10 cellular contexts compared by ENCODE assay signal in the genomic region with DNA sequence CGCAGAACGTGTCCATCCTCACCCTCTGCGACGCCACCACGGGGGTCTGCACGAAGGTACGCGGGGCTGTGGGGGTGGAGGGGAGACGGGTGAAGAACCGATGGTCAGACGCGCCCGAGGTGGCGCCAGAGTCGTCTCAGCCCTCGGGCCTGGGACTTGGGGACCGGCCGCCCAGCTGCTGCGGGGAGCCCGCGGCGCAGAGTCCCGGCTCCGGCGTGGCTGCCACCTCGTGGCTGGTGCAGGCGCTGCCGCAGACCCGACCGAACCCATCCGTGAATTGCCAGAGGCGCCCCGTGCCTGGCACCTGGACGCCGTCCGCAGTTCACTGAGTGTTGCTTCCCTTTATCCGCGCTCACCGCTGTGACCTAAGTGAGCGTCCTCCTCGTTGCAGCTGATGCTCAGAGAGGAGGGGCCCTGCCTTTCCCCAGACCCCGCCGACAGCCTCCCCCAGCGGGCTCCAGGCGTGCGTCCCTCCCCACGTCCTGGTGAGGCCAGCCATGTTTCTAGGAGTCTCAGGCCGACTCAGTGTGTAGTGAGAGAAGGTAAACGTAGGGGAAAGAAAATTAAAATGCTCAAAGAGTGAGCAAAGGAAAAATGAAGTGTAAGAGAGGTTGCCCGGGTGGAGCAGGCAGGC.
A peak's percentile ranks its signal among the peaks of the same experiment; 100 is the strongest.
DNase-seq lines count a peak whose midpoint lies in the region; ATAC-seq, FAIRE-seq and TF ChIP-seq lines count a peak whose summit lies in the region.
"Had no signal": no experiment of that assay in that cellular context is flagged by ENCODE, and none has a peak within 500 bp of the region (broad histone marks: within the 10 kb centered on the region; RNA-seq: fewer than 3 reads in every experiment).

No MANE protein-coding gene starts in this region.

- peak; percentile 11 to 35 for DNase-seq in T47D (ENCODE audit: low read depth in 1 of 2, low spot score in 1 of 2)
- DNase-seq in MCF 10A (ENCODE audit: unreplicated experiment) = no peak
- no peak for DNase-seq in RWPE2 (ENCODE audit: low spot score)
- peak; percentile 75 for DNase-seq in kidney
- DNase-seq in thyroid gland = peak; percentile 32 to 42
- no peak for DNase-seq in putamen (ENCODE audit: low spot score)
- no peak for DNase-seq in NCI-H1105 (lab: John Stamatoyannopoulos, UW)
- DNase-seq in activated CD4-positive, CD25-positive, alpha-beta regulatory T cell (lab: John Stamatoyannopoulos, UW) = no peak

- H3K36me3 ChIP-seq in RWPE2 (ENCODE audit: low read depth) = no peaks in the 10 kb centered on the region
- no peaks in the 10 kb centered on the region for H3K36me3 ChIP-seq in kidney (ENCODE audit: control insufficient read depth in 1 of 2, insufficient read depth in 2 of 2, low read length in 2 of 2)
- H3K36me3 ChIP-seq in thyroid gland = peaks cover 0 to 5% of the 10 kb centered on the region in 2 donors

- H3K9me3 ChIP-seq in RWPE2 (ENCODE audit: severe bottlenecking) (no peaks in the 10 kb centered on the region), kidney (ENCODE audit: control insufficient read depth in 1 of 2, low read length in 2 of 2) (no peaks in the 10 kb centered on the region), thyroid gland (no peaks in the 10 kb centered on the region)

- 27 to 30% methylated on average over 22 to 25 of the region's 50 CpGs for WGBS in thyroid gland, 2 donors

- no peak overlapping the region for H3K4me3 Mint-ChIP-seq in MCF 10A (ENCODE audit: unreplicated experiment)
- H3K4me3 Mint-ChIP-seq: B cell had no signal

- no peak overlapping the region for H3K9ac ChIP-seq in kidney (ENCODE audit: low read length in 2 of 2)

- H3K27ac ChIP-seq in RWPE2 (ENCODE audit: poor library complexity, severe bottlenecking) (no peak overlapping the region), kidney (ENCODE audit: low read depth in 2 of 2, low read length in 2 of 2) (no peak overlapping the region), thyroid gland (no peak overlapping the region)

- no peak overlapping the region for H3K27ac Mint-ChIP-seq in MCF 10A (ENCODE audit: low read depth, unreplicated experiment)
- H3K27ac Mint-ChIP-seq: B cell had no signal

- H3K36me3 Mint-ChIP-seq in MCF 10A (ENCODE audit: insufficient read depth, unreplicated experiment) = no peaks in the 10 kb centered on the region

- peak; percentile 66; the same call in 2 of the 3 replicates for ATAC-seq in RWPE2 (ENCODE audit: low read depth)

- H3K27me3 ChIP-seq in RWPE2 (ENCODE audit: insufficient read depth, poor library complexity, severe bottlenecking) = peaks cover 9% of the 10 kb centered on the region
- H3K27me3 ChIP-seq in thyroid gland = no peaks in the 10 kb centered on the region

- intact Hi-C loops in MCF 10A (cut with micrococcal nuclease) (no loop called here), kidney (cut with DNase I) (no loop called here), thyroid gland (cut with DNase I) (no loop called here)

- in situ Hi-C loops in T47D (cut with HindIII; ENCODE audit: low pct_unique_long_range_greater_than_20kb, low sequenced_read_pairs) = no loop called here

- no TSS peak for BruUV-seq in MCF 10A (replicated peaks; lab: Mats Ljungman, UMichigan)

- no peaks in the 10 kb centered on the region for H3K4me1 Mint-ChIP-seq in MCF 10A (ENCODE audit: insufficient read depth, unreplicated experiment)
- H3K4me1 Mint-ChIP-seq: B cell had no signal

- TF ChIP-seq CTCF in MCF 10A (IDR thresholded peaks at IDR 0.05; ENCODE audit: unreplicated experiment) (no peak), RWPE2 (IDR thresholded peaks at IDR 0.05; ENCODE audit: poor library complexity, severe bottlenecking) (peak; percentile 42), kidney (IDR thresholded peaks at IDR 0.05; ENCODE audit: borderline replicate concordance, extremely low read depth, insufficient read depth) (no peak), thyroid gland (IDR thresholded peaks at IDR 0.05) (peak in 2 of 6 experiments; percentile 56)

- no peaks in the 10 kb centered on the region for H3K4me1 ChIP-seq in RWPE2 (ENCODE audit: insufficient read depth, poor library complexity, severe bottlenecking)
- no peaks in the 10 kb centered on the region for H3K4me1 ChIP-seq in kidney (ENCODE audit: control insufficient read depth in 1 of 2, insufficient read depth in 1 of 2, low read depth in 1 of 2, low read length in 2 of 2)
- no peaks in the 10 kb centered on the region for H3K4me1 ChIP-seq in thyroid gland

- CTCF ChIA-PET in MCF 10A (lab: Yijun Ruan, JAX) = interaction anchor here (0.9 to 1.2 kb wide), 3 partner anchors 9 to 16 kb away, joined by 3 to 4 read pairs (median 3); no protein-coding TSS in a partner anchor

- POLR2A ChIA-PET in MCF 10A (lab: Yijun Ruan, JAX) = interaction anchor here (0.5 kb wide), 1 partner anchor 93 kb away, joined by 3 read pairs; no protein-coding TSS in a partner anchor

- peak overlapping the region; percentile 9 for H3K4me3 ChIP-seq in RWPE2 (ENCODE audit: severe bottlenecking)
- H3K4me3 ChIP-seq in kidney (ENCODE audit: low read length in 2 of 2) = no peak overlapping the region
- H3K4me3 ChIP-seq in thyroid gland (replicated peaks in 1 of 3) = no peak overlapping the region

- TF ChIP-seq POLR2A in thyroid gland (IDR thresholded peaks at IDR 0.05) = no peak

- H3K9me3 Mint-ChIP-seq in MCF 10A (ENCODE audit: unreplicated experiment) = peaks cover 7% of the 10 kb centered on the region

- H3K27me3 Mint-ChIP-seq in MCF 10A (ENCODE audit: insufficient read depth, unreplicated experiment) = no peaks in the 10 kb centered on the region

- no peak for FAIRE-seq in kidney (lab: Jason Lieb, UNC)
- FAIRE-seq: endothelial cell of umbilical vein had no signal

Comparison
In these comparisons a context has a peak if more than half of its experiments do, and no peak if none do; other contexts are left out.
1. DNase-seq: peak in T47D (2 of 2), kidney (single experiment) and thyroid gland (2 of 2); none in MCF 10A (single experiment), RWPE2 (single experiment), putamen (single experiment), NCI-H1105 (single experiment) and activated CD4-positive, CD25-positive, alpha-beta regulatory T cell (0 of 4).